24 cellular contexts compared by ENCODE assay signal in the genomic region with DNA sequence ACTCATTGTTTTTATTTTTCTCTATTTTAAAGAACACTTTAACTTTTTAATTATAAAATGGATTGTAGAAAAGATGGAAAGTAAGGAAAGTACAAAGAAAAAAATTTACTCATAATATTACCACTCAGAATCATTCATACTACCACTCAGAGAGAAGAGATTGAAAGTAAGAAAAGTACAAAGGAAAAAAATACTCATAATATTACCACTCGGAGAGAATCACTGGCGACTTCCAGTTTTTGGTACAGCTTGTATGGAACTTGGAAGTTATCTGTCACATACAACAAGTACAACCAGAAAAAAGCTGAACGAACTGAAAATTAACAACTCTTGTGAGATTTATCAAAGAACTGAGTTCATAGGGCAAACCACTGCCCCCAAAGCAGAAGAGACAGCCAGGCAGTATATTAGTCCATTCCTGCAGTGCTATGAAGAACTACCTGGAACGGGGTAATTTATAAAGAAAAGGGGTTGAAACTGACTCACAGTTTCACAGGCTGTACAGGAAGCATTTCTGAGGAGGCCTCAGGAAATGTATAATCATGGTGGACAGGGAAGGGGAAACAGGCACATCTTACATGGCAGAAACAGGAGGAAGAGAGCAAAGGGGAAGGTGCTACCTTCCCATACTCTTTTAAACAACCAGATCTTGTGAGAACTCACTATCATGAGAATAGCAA.
"Had no signal": no experiment of that assay in that cellular context is flagged by ENCODE, and none has a peak within 500 bp of the region (broad histone marks: within the 10 kb centered on the region; RNA-seq: fewer than 3 reads in every experiment).

No MANE protein-coding gene starts in this region.

- H3K4me1 ChIP-seq: adrenal gland, ascending aorta, heart left ventricle, pancreas, psoas muscle, stomach, suprapubic skin had no signal

- DNase-seq: activated CD4-positive, alpha-beta T cell treated with anti-CD3 and anti-CD28 coated beads, Interleukin-2, amount 50 U/mL, for 4 hours; activated CD8-positive, alpha-beta memory T cell treated with anti-CD3 and anti-CD28 coated beads, Interleukin-2, amount 10 ng/mL, durations not matched to agents 7 days and 5 days; activated T-cell treated with anti-CD3 and anti-CD28 coated beads for 4 hours; adrenal gland; endodermal cell; heart left ventricle; left colon; mesendoderm; mucosa of descending colon; nephron progenitor cell; pancreas; psoas muscle; right cardiac atrium; stimulated activated CD4-positive, alpha-beta T cell treated with anti-CD3 and anti-CD28 coated beads, Interleukin-4, amount 100 ng/mL, for 24 hours; stomach had no signal

- H3K9me3 ChIP-seq: adrenal gland, ascending aorta, mucosa of descending colon, pancreas, suprapubic skin had no signal

- H3K27ac Mint-ChIP-seq: activated CD8-positive, alpha-beta memory T cell treated with anti-CD3 and anti-CD28 coated beads, Interleukin-2, amount 10 ng/mL, durations not matched to agents 7 days and 5 days; nephron progenitor cell had no signal

- FAIRE-seq: colon, keratinocyte, pancreas, urothelium cell line had no signal

- ATAC-seq: activated CD4-positive, CD25-positive, alpha-beta regulatory T cell treated with anti-CD3 and anti-CD28 coated beads, Interleukin-2, amount 50 U/mL, for 24 hours; activated CD8-positive, alpha-beta memory T cell treated with anti-CD3 and anti-CD28 coated beads, Interleukin-2, amount 10 ng/mL, durations not matched to agents 7 days and 5 days; heart left ventricle; left colon; mucosa of descending colon; pancreas; psoas muscle; right cardiac atrium had no signal

- H3K27ac ChIP-seq: adrenal gland, ascending aorta, heart left ventricle, pancreas, psoas muscle, stomach, suprapubic skin, tibial nerve had no signal

- H3K4me3 Mint-ChIP-seq: activated CD8-positive, alpha-beta memory T cell treated with anti-CD3 and anti-CD28 coated beads, Interleukin-2, amount 10 ng/mL, durations not matched to agents 7 days and 5 days; activated naive CD4-positive, alpha-beta T cell treated with anti-CD3 and anti-CD28 coated beads, Interleukin-2, amount 50 U/mL, for 24 hours; central memory CD8-positive, alpha-beta T cell; endodermal cell; nephron progenitor cell had no signal

- H3K4me3 ChIP-seq: adrenal gland, ascending aorta, heart left ventricle, mucosa of descending colon, pancreas, psoas muscle, stomach, suprapubic skin, tibial nerve had no signal

- H3K27me3 ChIP-seq: adrenal gland, ascending aorta, heart left ventricle, pancreas, stomach, suprapubic skin, tibial nerve had no signal

- H3K36me3 ChIP-seq: adrenal gland, pancreas had no signal

- H3K27me3 Mint-ChIP-seq: activated CD8-positive, alpha-beta memory T cell treated with anti-CD3 and anti-CD28 coated beads, Interleukin-2, amount 10 ng/mL, durations not matched to agents 7 days and 5 days; activated naive CD4-positive, alpha-beta T cell treated with anti-CD3 and anti-CD28 coated beads, Interleukin-2, amount 50 U/mL, for 24 hours; central memory CD8-positive, alpha-beta T cell had no signal

- H3K4me1 Mint-ChIP-seq: activated naive CD4-positive, alpha-beta T cell treated with anti-CD3 and anti-CD28 coated beads, Interleukin-2, amount 50 U/mL, for 24 hours; nephron progenitor cell had no signal
